In genomic region chr17:66491665-66492064, GRCh38 we compare ENCODE assay signal across 2 cellular contexts.
TF ChIP-seq lines count a peak whose summit lies in the region.

No MANE protein-coding gene starts in this region.

TF ChIP-seq in SK-N-SH, 30 proteins besides CTCF, POLR2A, EP300 and RAD21:
- no peak for TF ChIP-seq REST (IDR thresholded peaks at IDR 0.05; ENCODE audit: low read depth, low read length)
- no peak for TF ChIP-seq SMC3 (IDR thresholded peaks at IDR 0.05; ENCODE audit: low read depth, low read length)
- no peak for TF ChIP-seq FOSL2 (IDR thresholded peaks at IDR 0.05; ENCODE audit: borderline replicate concordance, low read depth)
- TF ChIP-seq CHD2 (IDR thresholded peaks at IDR 0.05; ENCODE audit: low read length, partially characterized antibody) = no peak
- TF ChIP-seq PBX3 (IDR thresholded peaks at IDR 0.05) = no peak
- no peak for TF ChIP-seq USF2 (IDR thresholded peaks at IDR 0.05; ENCODE audit: borderline replicate concordance, low read depth, low read length)
- no peak for TF ChIP-seq FOXM1 (IDR thresholded peaks at IDR 0.05; ENCODE audit: low read depth)
- TF ChIP-seq USF1 (IDR thresholded peaks at IDR 0.05; ENCODE audit: borderline replicate concordance, low read depth) = no peak
- TF ChIP-seq MEF2A (IDR thresholded peaks at IDR 0.05; ENCODE audit: borderline replicate concordance, low read depth) = no peak
- no peak for TF ChIP-seq RXRA (IDR thresholded peaks at IDR 0.05; ENCODE audit: borderline replicate concordance, low read depth)
- TF ChIP-seq TEAD4 (IDR thresholded peaks at IDR 0.05; ENCODE audit: borderline replicate concordance, insufficient read depth) = no peak
- no peak for TF ChIP-seq GATA2 (CRISPR knock-in tag; IDR thresholded peaks at IDR 0.05)
- TF ChIP-seq MAX (IDR thresholded peaks at IDR 0.05; ENCODE audit: low read depth) = no peak
- TF ChIP-seq RCOR1 (IDR thresholded peaks at IDR 0.05; ENCODE audit: low read length) = no peak
- no peak for TF ChIP-seq MXI1 (IDR thresholded peaks at IDR 0.05; ENCODE audit: low read depth, low read length)
- no peak for TF ChIP-seq FOXJ3 (CRISPR knock-in tag; IDR thresholded peaks at IDR 0.05)
- no peak for TF ChIP-seq JUND (IDR thresholded peaks at IDR 0.05)
- no peak for TF ChIP-seq NRF1 (IDR thresholded peaks at IDR 0.05; ENCODE audit: low read depth, low read length)

TF ChIP-seq in SK-N-SH treated with all-trans-retinoic acid at 6 μM for 48 hours, 23 proteins besides CTCF, POLR2A, EP300 and RAD21 (continued from another document):
- no peak for TF ChIP-seq CSRNP3 (CRISPR knock-in tag; IDR thresholded peaks at IDR 0.05)
